Comparison of ENCODE assay signal across 25 cellular contexts in the genomic region with DNA sequence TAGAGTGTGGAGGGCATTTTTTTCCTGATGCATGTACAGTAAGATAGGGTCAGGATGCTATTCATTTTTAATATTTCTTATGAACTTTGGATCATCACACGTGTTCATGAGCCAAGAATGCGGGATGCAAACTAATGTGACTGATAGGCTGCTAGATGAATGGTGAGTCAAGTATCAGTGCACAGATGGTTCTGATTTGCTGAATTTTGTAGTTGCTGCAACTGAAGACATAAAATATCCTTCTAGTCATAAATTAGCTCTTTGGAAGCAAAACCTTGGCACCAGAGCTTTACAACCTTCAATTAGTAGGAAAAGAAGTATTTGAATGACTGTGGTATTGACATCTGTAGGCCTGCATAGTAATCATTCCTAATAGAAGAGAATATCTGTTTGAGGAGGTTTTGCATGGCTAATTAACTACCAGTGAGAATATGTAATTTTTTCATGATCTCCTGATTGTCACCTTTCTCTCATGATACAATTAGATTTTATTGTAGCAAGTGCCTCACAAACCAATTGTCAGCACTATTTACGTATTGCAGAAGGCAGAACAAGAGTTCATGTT.
A peak's percentile ranks its signal among the peaks of the same experiment; 100 is the strongest.
DNase-seq lines count a peak whose midpoint lies in the region; ATAC-seq and TF ChIP-seq lines count a peak whose summit lies in the region.
"Had no signal": no experiment of that assay in that cellular context is flagged by ENCODE, and none has a peak within 500 bp of the region (broad histone marks: within the 10 kb centered on the region; RNA-seq: fewer than 3 reads in every experiment).

No MANE protein-coding gene starts in this region.

- no peak for TF ChIP-seq POLR2A in IMR-90 (IDR thresholded peaks at IDR 0.05; ENCODE audit: low read depth, low read length)

- no peak overlapping the region for H2BK20ac ChIP-seq in IMR-90 (ENCODE audit: low read depth, low read length)

- no peak overlapping the region for H4K8ac ChIP-seq in IMR-90 (ENCODE audit: low read depth in 2 of 2, low read length in 2 of 2)

- no peak overlapping the region for H2BK15ac ChIP-seq in IMR-90 (ENCODE audit: low read depth, low read length)

- no peak overlapping the region for H3K4me2 ChIP-seq in IMR-90 (ENCODE audit: low read depth, low read length)

- H2BK120ac ChIP-seq in IMR-90 (ENCODE audit: low read depth, low read length): no peak overlapping the region

- H3K14ac ChIP-seq in IMR-90 (replicated peaks; ENCODE audit: low read depth, low read length): no peak overlapping the region

- H3K4ac ChIP-seq in IMR-90 (ENCODE audit: low read depth, low read length): no peak overlapping the region

- H3K56ac ChIP-seq in IMR-90 (ENCODE audit: extremely low read depth, insufficient read depth, low read length): no peak overlapping the region

- H3K18ac ChIP-seq in IMR-90 (ENCODE audit: low read depth, low read length): no peak overlapping the region

- H3K9me3 ChIP-seq in IMR-90 (ENCODE audit: control insufficient read depth, insufficient read depth, low read length) (no peaks in the 10 kb centered on the region), adipocyte (ENCODE audit: control insufficient read depth, low read length) (no peaks in the 10 kb centered on the region)
- H3K9me3 ChIP-seq: esophagus muscularis mucosa, heart right ventricle, MG63, Peyer's patch, sigmoid colon, SJSA1, transverse colon had no signal

- H4K5ac ChIP-seq in IMR-90 (ENCODE audit: low read depth, low read length): no peak overlapping the region

- POLR2A ChIA-PET in IMR-90 (lab: Charles Lee; ENCODE audit: unreplicated experiment): no interaction called here

- TF ChIP-seq CTCF in IMR-90 (conservative IDR thresholded peaks at IDR 0.05; ENCODE audit: low read depth, low read length) (no peak), foreskin fibroblast (IDR thresholded peaks at IDR 0.05; ENCODE audit: low read depth, low read length) (no peak)

- no peaks in the 10 kb centered on the region; a peak in 1 of 4 replicates for H3K79me1 ChIP-seq in IMR-90 (ENCODE audit: low read depth in 1 of 2, low read length in 2 of 2)

- no peak overlapping the region for H3K27ac ChIP-seq in IMR-90 (ENCODE audit: insufficient read depth, low read length)
- H3K27ac ChIP-seq: esophagus muscularis mucosa, heart right ventricle, Peyer's patch, sigmoid colon, SJSA1, transverse colon had no signal

- H2AK9ac ChIP-seq in IMR-90 (replicated peaks; ENCODE audit: low read depth, low read length, poor library complexity): no peak overlapping the region

- dilution Hi-C loops in IMR-90 (cut with HindIII; ENCODE audit: low sequenced_read_pairs, unreplicated experiment): no loop called here

- in situ Hi-C loops in IMR-90 (cut with MboI; ENCODE audit: low sequenced_read_pairs): loop anchor here (25.0 kb wide), 1 partner anchor 297 kb away; no protein-coding TSS in a partner anchor

- no peak overlapping the region for H2BK5ac ChIP-seq in IMR-90 (ENCODE audit: low read depth, low read length, poor library complexity, severe bottlenecking)

- BruUV-seq in IMR-90 (replicated peaks; lab: Mats Ljungman, UMichigan): no TSS peak

- H3K9ac ChIP-seq in IMR-90 (ENCODE audit: low read depth, low read length) (no peak overlapping the region), adipocyte (ENCODE audit: low read length) (no peak overlapping the region)

- H3K4me3 ChIP-seq in IMR-90 (ENCODE audit: insufficient read depth, low read depth, low read length) (no peak overlapping the region), adipocyte (ENCODE audit: low read length) (no peak overlapping the region), foreskin fibroblast (ENCODE audit: low read depth in 1 of 2, low read length in 2 of 2) (no peak overlapping the region)
- H3K4me3 ChIP-seq: esophagus muscularis mucosa, heart right ventricle, MG63, Peyer's patch, sigmoid colon, SJSA1, transverse colon had no signal

- TF ChIP-seq RAD21 in IMR-90 (IDR thresholded peaks at IDR 0.05; ENCODE audit: low read length): no peak

- H3K27me3 ChIP-seq in IMR-90 (ENCODE audit: control insufficient read depth, insufficient read depth, low read length) (no peaks in the 10 kb centered on the region), adipocyte (replicated peaks; ENCODE audit: control insufficient read depth, insufficient read depth, low read length) (no peaks in the 10 kb centered on the region)
- H3K27me3 ChIP-seq: esophagus muscularis mucosa, heart right ventricle, MG63, Peyer's patch, sigmoid colon, SJSA1, transverse colon had no signal

- H3K23ac ChIP-seq in IMR-90 (ENCODE audit: low read depth, low read length): no peak overlapping the region

- no peaks in the 10 kb centered on the region for H3K9me1 ChIP-seq in IMR-90 (ENCODE audit: insufficient read depth, low read length)

- H3K4me1 ChIP-seq in IMR-90 (ENCODE audit: control insufficient read depth, insufficient read depth, low read length): no peaks in the 10 kb centered on the region
- peaks cover 12% of the 10 kb centered on the region for H3K4me1 ChIP-seq in adipocyte (ENCODE audit: control insufficient read depth, insufficient read depth, low read length)
- H3K4me1 ChIP-seq: Peyer's patch, SJSA1, transverse colon had no signal

- no peak overlapping the region for H2AK5ac ChIP-seq in IMR-90 (ENCODE audit: low read depth, low read length)

- H2AFZ ChIP-seq in IMR-90 (replicated peaks; ENCODE audit: low read length, poor library complexity): no peak overlapping the region

- CTCF ChIA-PET in IMR-90 (lab: Yijun Ruan, JAX): no interaction called here

- no CpG with 5 or more reads among the region's 3 CpGs for WGBS in IMR-90 (ENCODE audit: extremely low coverage in 2 of 2, insufficient read length in 1 of 2), 2 experiments

- no peak overlapping the region for H4K91ac ChIP-seq in IMR-90 (ENCODE audit: insufficient read depth, low read depth, low read length)

- DNase-seq in EH (ENCODE audit: low read depth): peak; percentile 85
- DNase-seq in IMR-90: peak; percentile 81
- DNase-seq in adipocyte (ENCODE audit: low read depth): peak; percentile 51
- peak; percentile 74 to 90 for DNase-seq in foreskin fibroblast
- DNase-seq in activated gamma-delta T cell (lab: John Stamatoyannopoulos, UW): no peak
- DNase-seq in LoVo (ENCODE audit: low spot score): no peak
- no peak for DNase-seq in NOMO-1 treated with dmso at 0.1 percent for 144 hours (lab: John Stamatoyannopoulos, UW; ENCODE audit: unreplicated experiment)
- DNase-seq: activated CD4-positive, alpha-beta T cell treated with anti-CD3 and anti-CD28 coated beads for 1 hour; activated CD8-positive, alpha-beta T cell treated with anti-CD3 and anti-CD28 coated beads for 36 hours; activated effector memory CD4-positive, alpha-beta T cell treated with anti-CD3 and anti-CD28 coated beads, Interleukin-2, amount 50 U/mL, for 16 hours; activated naive CD8-positive, alpha-beta T cell treated with anti-CD3 and anti-CD28 coated beads, Interleukin-2, amount 50 U/mL, for 24 hours; activated T-cell treated with anti-CD3 and anti-CD28 coated beads for 4 hours; CD4-positive, alpha-beta memory T cell; effector memory CD8-positive, alpha-beta T cell; heart right ventricle; MG63; NCI-H1436 treated with DMSO at 0.1 percent for 48 hours; NCI-H510A treated with DMSO at 0.1 percent for 48 hours; Peyer's patch; sigmoid colon; stimulated activated naive CD8-positive, alpha-beta T cell treated with anti-CD3 and anti-CD28 coated beads, Interleukin-15, amount 100 ng/mL, for 72 hours; transverse colon had no signal

- ATAC-seq in IMR-90 (ENCODE audit: low read depth): no peak; the same call in 1 of the 2 replicates
- ATAC-seq in HG02870 (IDR thresholded peaks at IDR 0.05; ENCODE audit: unreplicated experiment): no peak
- ATAC-seq: activated CD8-positive, alpha-beta T cell treated with anti-CD3 and anti-CD28 coated beads for 36 hours; activated naive CD8-positive, alpha-beta T cell treated with anti-CD3 and anti-CD28 coated beads, Interleukin-2, amount 50 U/mL, for 24 hours; effector memory CD8-positive, alpha-beta T cell; heart right ventricle; stimulated activated naive CD8-positive, alpha-beta T cell treated with anti-CD3 and anti-CD28 coated beads, Interleukin-15, amount 100 ng/mL, for 72 hours had no signal

- intact Hi-C loops in IMR-90 (cut with micrococcal nuclease): no loop called here

- H3K36me3 ChIP-seq in IMR-90 (ENCODE audit: control insufficient read depth, insufficient read depth, low read length) (no peaks in the 10 kb centered on the region), adipocyte (ENCODE audit: control insufficient read depth, insufficient read depth, low read length, severe bottlenecking) (peaks cover 9% of the 10 kb centered on the region)
- H3K36me3 ChIP-seq: Peyer's patch, transverse colon had no signal

- H4K20me1 ChIP-seq in IMR-90 (ENCODE audit: insufficient read depth, low read length): no peaks in the 10 kb centered on the region

TF ChIP-seq in IMR-90, 13 proteins besides CTCF, POLR2A, EP300 and RAD21:
- no peak for TF ChIP-seq MXI1 (IDR thresholded peaks at IDR 0.05; ENCODE audit: borderline replicate concordance, low read depth, low read length)
- TF ChIP-seq RCOR1 (IDR thresholded peaks at IDR 0.05; ENCODE audit: insufficient replicate concordance, low read length): no peak
- TF ChIP-seq, protein P1, sequence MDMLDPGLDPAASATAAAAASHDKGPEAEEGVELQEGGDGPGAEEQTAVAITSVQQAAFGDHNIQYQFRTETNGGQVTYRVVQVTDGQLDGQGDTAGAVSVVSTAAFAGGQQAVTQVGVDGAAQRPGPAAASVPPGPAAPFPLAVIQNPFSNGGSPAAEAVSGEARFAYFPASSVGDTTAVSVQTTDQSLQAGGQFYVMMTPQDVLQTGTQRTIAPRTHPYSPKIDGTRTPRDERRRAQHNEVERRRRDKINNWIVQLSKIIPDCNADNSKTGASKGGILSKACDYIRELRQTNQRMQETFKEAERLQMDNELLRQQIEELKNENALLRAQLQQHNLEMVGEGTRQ (IDR thresholded peaks at IDR 0.05; ENCODE audit: low read depth, low read length): no peak

Comparison
In these comparisons a context has a peak if more than half of its experiments do, and no peak if none do; other contexts are left out.
1. DNase-seq: peak in EH (single experiment), IMR-90 (single experiment), adipocyte (single experiment) and foreskin fibroblast (2 of 2); none in activated gamma-delta T cell (single experiment), LoVo (single experiment) and NOMO-1 treated with dmso at 0.1 percent for 144 hours (single experiment).